In genomic region chr19:45994456-45994988, GRCh38 we compare ENCODE assay signal across 9 cellular contexts. TPM values are rescaled to one million over a fixed set of nuclear protein-coding genes. Genes with fewer than 3 reads are reported as not detected.
DNase-seq lines count a peak whose midpoint lies in the region; ATAC-seq and TF ChIP-seq lines count a peak whose summit lies in the region.
"Had no signal": no experiment of that assay in that cellular context is flagged by ENCODE, and none has a peak within 500 bp of the region (broad histone marks: within the 10 kb centered on the region; RNA-seq: fewer than 3 reads in every experiment).

No MANE protein-coding gene starts in this region.

- no peak for TF ChIP-seq CTCF in dorsolateral prefrontal cortex (IDR thresholded peaks at IDR 0.05 in 54 of 56, conservative IDR thresholded peaks at IDR 0.05 in 2 of 56; ENCODE audit: low read depth in 1 of 56, partially characterized antibody in 56 of 56)

- no peaks in the 10 kb centered on the region for H3K9me3 Mint-ChIP-seq in CD8-positive, alpha-beta memory T cell
- no peaks in the 10 kb centered on the region for H3K9me3 Mint-ChIP-seq in naive thymus-derived CD8-positive, alpha-beta T cell
- no peaks in the 10 kb centered on the region for H3K9me3 Mint-ChIP-seq in activated T-cell treated with anti-CD3 and anti-CD28 coated beads, Interleukin-2, amount 50 U/mL, for 24 hours
- H3K9me3 Mint-ChIP-seq: dendritic cell treated with granulocyte-macrophage colony-stimulating factor and Interleukin-4, amounts not matched to agents 40 ng/mL and 50 ng/mL, for 4 days had no signal

- H3K27me3 ChIP-seq in CD8-positive, alpha-beta memory T cell (ENCODE audit: insufficient read depth, low read length, poor library complexity, severe bottlenecking), result no peaks in the 10 kb centered on the region
- no peaks in the 10 kb centered on the region for H3K27me3 ChIP-seq in dorsolateral prefrontal cortex

- peaks cover 10 to 16% of the 10 kb centered on the region in 2 donors for H3K27me3 Mint-ChIP-seq in CD8-positive, alpha-beta memory T cell
- peaks cover 5 to 14% (median 9%) of the 10 kb centered on the region in 5 donors for H3K27me3 Mint-ChIP-seq in naive thymus-derived CD8-positive, alpha-beta T cell
- peaks cover 12% of the 10 kb centered on the region for H3K27me3 Mint-ChIP-seq in activated T-cell treated with anti-CD3 and anti-CD28 coated beads, Interleukin-2, amount 50 U/mL, for 24 hours
- peaks cover 14% of the 10 kb centered on the region for H3K27me3 Mint-ChIP-seq in T-helper 17 cell

- CTCF ChIA-PET in CD8-positive, alpha-beta memory T cell (lab: Charles Lee), result interaction anchor here (1.2 kb wide), 1 partner anchor 23 kb away, joined by 4 read pairs; no protein-coding TSS in a partner anchor

- no peak for DNase-seq in CD8-positive, alpha-beta memory T cell
- no peak for DNase-seq in dorsolateral prefrontal cortex
- DNase-seq in naive thymus-derived CD8-positive, alpha-beta T cell, result no peak
- no peak for DNase-seq in SHP77 treated with DMSO at 0.1 percent for 48 hours (lab: John Stamatoyannopoulos, UW)
- DNase-seq in activated T-cell treated with anti-CD3 and anti-CD28 coated beads, Interleukin-2, amount 50 U/mL, for 24 hours, result no peak
- no peak for DNase-seq in T-helper 17 cell

- intact Hi-C loops in dorsolateral prefrontal cortex (cut with DNase I), result no loop called here

- H3K4me1 ChIP-seq in CD8-positive, alpha-beta memory T cell (ENCODE audit: insufficient read depth, low read length), result peaks cover 13% of the 10 kb centered on the region

- no peak overlapping the region for H3K27ac Mint-ChIP-seq in CD8-positive, alpha-beta memory T cell
- no peak overlapping the region for H3K27ac Mint-ChIP-seq in naive thymus-derived CD8-positive, alpha-beta T cell
- no peak overlapping the region for H3K27ac Mint-ChIP-seq in activated T-cell treated with anti-CD3 and anti-CD28 coated beads, Interleukin-2, amount 50 U/mL, for 24 hours
- no peak overlapping the region for H3K27ac Mint-ChIP-seq in T-helper 17 cell
- H3K27ac Mint-ChIP-seq: dendritic cell treated with granulocyte-macrophage colony-stimulating factor and Interleukin-4, amounts not matched to agents 40 ng/mL and 50 ng/mL, for 4 days had no signal

- H3K36me3 Mint-ChIP-seq in CD8-positive, alpha-beta memory T cell, result peaks cover 2 to 9% (median 3%) of the 10 kb centered on the region in 3 donors
- peaks cover 0 to 11% (median 6%) of the 10 kb centered on the region in 3 donors for H3K36me3 Mint-ChIP-seq in naive thymus-derived CD8-positive, alpha-beta T cell
- peaks cover 13% of the 10 kb centered on the region for H3K36me3 Mint-ChIP-seq in activated T-cell treated with anti-CD3 and anti-CD28 coated beads, Interleukin-2, amount 50 U/mL, for 24 hours (ENCODE audit: low read depth)
- peaks cover 6% of the 10 kb centered on the region for H3K36me3 Mint-ChIP-seq in T-helper 17 cell (ENCODE audit: low read depth)

- POLR2A ChIA-PET in CD8-positive, alpha-beta memory T cell (lab: Charles Lee), result no interaction called here
- POLR2A ChIA-PET in naive thymus-derived CD8-positive, alpha-beta T cell (lab: Charles Lee), result interaction anchor here (1.0 to 1.7 kb wide), 4 partner anchors 91 to 303 kb away, joined by 4 to 6 read pairs (median 5); partner anchors contain the start of genes MYPOP, QPCTL, SIX5 and SNRPD2

- peaks cover 11 to 16% (median 14%) of the 10 kb centered on the region in 3 donors for H3K4me1 Mint-ChIP-seq in CD8-positive, alpha-beta memory T cell
- peaks cover 11 to 21% (median 17%) of the 10 kb centered on the region in 4 donors for H3K4me1 Mint-ChIP-seq in naive thymus-derived CD8-positive, alpha-beta T cell
- peaks cover 20% of the 10 kb centered on the region for H3K4me1 Mint-ChIP-seq in activated T-cell treated with anti-CD3 and anti-CD28 coated beads, Interleukin-2, amount 50 U/mL, for 24 hours (ENCODE audit: low read depth)
- H3K4me1 Mint-ChIP-seq in T-helper 17 cell, result peaks cover 13% of the 10 kb centered on the region

- H3K9me3 ChIP-seq in CD8-positive, alpha-beta memory T cell (ENCODE audit: low read length), result no peaks in the 10 kb centered on the region
- H3K9me3 ChIP-seq in T-helper 17 cell (ENCODE audit: control insufficient read depth, low read length, poor library complexity, severe bottlenecking), result no peaks in the 10 kb centered on the region

- no peaks in the 10 kb centered on the region for H3K36me3 ChIP-seq in CD8-positive, alpha-beta memory T cell (ENCODE audit: insufficient read depth, low read length)

- H3K4me3 ChIP-seq in CD8-positive, alpha-beta memory T cell (ENCODE audit: low read length), result peak overlapping the region; percentile 89
- H3K4me3 ChIP-seq in dorsolateral prefrontal cortex, result peak overlapping the region; percentile 34 to 99 (median 85)

- H3K4me3 Mint-ChIP-seq in CD8-positive, alpha-beta memory T cell, result no peak overlapping the region
- peak overlapping the region in 3 of 10 donors; percentile 13 to 59 (median 52) for H3K4me3 Mint-ChIP-seq in naive thymus-derived CD8-positive, alpha-beta T cell
- H3K4me3 Mint-ChIP-seq in activated T-cell treated with anti-CD3 and anti-CD28 coated beads, Interleukin-2, amount 50 U/mL, for 24 hours, result no peak overlapping the region
- H3K4me3 Mint-ChIP-seq in T-helper 17 cell, result no peak overlapping the region
- H3K4me3 Mint-ChIP-seq: dendritic cell treated with granulocyte-macrophage colony-stimulating factor and Interleukin-4, amounts not matched to agents 40 ng/mL and 50 ng/mL, for 4 days had no signal

- peak; percentile 1 for ATAC-seq in HG03432 (IDR thresholded peaks at IDR 0.05; ENCODE audit: unreplicated experiment)
- peak; percentile 6 to 16 for ATAC-seq in naive thymus-derived CD8-positive, alpha-beta T cell
- ATAC-seq in GM18858 (IDR thresholded peaks at IDR 0.05; ENCODE audit: unreplicated experiment), result no peak
- no peak for ATAC-seq in T-helper 17 cell

- peak overlapping the region; percentile 6 for H3K27ac ChIP-seq in CD8-positive, alpha-beta memory T cell (ENCODE audit: low read depth, low read length)
- H3K27ac ChIP-seq in dorsolateral prefrontal cortex, result peak overlapping the region in 18 of 59 donors; percentile 7 to 76 (median 50)

RNA-seq across cellular contexts. Expression of gene CCDC61, which starts 0.7 kb away (rescaled TPM):
- 10 to 100 TPM; 20.0 to 23.3 TPM for total RNA-seq in CD8-positive, alpha-beta memory T cell
- polyA plus RNA-seq in CD8-positive, alpha-beta memory T cell, result 13.8 TPM
- total RNA-seq in dorsolateral prefrontal cortex, result 10 to 100 TPM; 19.7 to 65.4 (median 34.3) TPM
- total RNA-seq in naive thymus-derived CD8-positive, alpha-beta T cell, result 10 to 100 TPM; 32.5 to 38.9 TPM
- polyA plus RNA-seq in naive thymus-derived CD8-positive, alpha-beta T cell, result 10 to 100 TPM in 1 of 3 donors, 1 to 10 TPM in 2; 7.9 to 12.1 (median 8.6) TPM
- total RNA-seq in T-helper 17 cell, result 10 to 100 TPM; 13.5 to 15.6 TPM

RNA-seq across cellular contexts. Expression of gene NOVA2, which starts 20.9 kb away (rescaled TPM):
- total RNA-seq in CD8-positive, alpha-beta memory T cell, result not detected
- polyA plus RNA-seq in CD8-positive, alpha-beta memory T cell, result not detected
- total RNA-seq in dorsolateral prefrontal cortex (10 to 100 TPM; 41.1 to 95.4 (median 71.8) TPM), T-helper 17 cell (not detected)
- not detected for total RNA-seq in naive thymus-derived CD8-positive, alpha-beta T cell
- not detected for polyA plus RNA-seq in naive thymus-derived CD8-positive, alpha-beta T cell

RNA-seq across cellular contexts. Expression of gene PGLYRP1, which starts 28.3 kb away (rescaled TPM):
- total RNA-seq in CD8-positive, alpha-beta memory T cell, result not detected
- not detected for polyA plus RNA-seq in CD8-positive, alpha-beta memory T cell
- total RNA-seq in dorsolateral prefrontal cortex (1 to 10 TPM in 5 of 120 experiments, under 1 TPM in 5, not detected in 110; 0.65 to 1.8 (median 1.0) TPM), T-helper 17 cell (not detected)
- not detected for total RNA-seq in naive thymus-derived CD8-positive, alpha-beta T cell
- not detected for polyA plus RNA-seq in naive thymus-derived CD8-positive, alpha-beta T cell

RNA-seq across cellular contexts. Expression of gene IGFL4, which starts 46.3 kb away (rescaled TPM):
- total RNA-seq in CD8-positive, alpha-beta memory T cell, result not detected
- not detected for polyA plus RNA-seq in CD8-positive, alpha-beta memory T cell
- total RNA-seq in dorsolateral prefrontal cortex (10 to 100 TPM in 94 of 120 experiments, 1 to 10 TPM in 26; 6.0 to 28.7 (median 12.4) TPM), T-helper 17 cell (not detected)
- not detected for total RNA-seq in naive thymus-derived CD8-positive, alpha-beta T cell
- not detected for polyA plus RNA-seq in naive thymus-derived CD8-positive, alpha-beta T cell

Comparison
In these comparisons a context has a peak if more than half of its experiments do, and no peak if none do; other contexts are left out.
1. ATAC-seq: peak in HG03432 (single experiment) and naive thymus-derived CD8-positive, alpha-beta T cell (2 of 2); none in GM18858 (single experiment) and T-helper 17 cell (single experiment).
2. RNA of gene NOVA2, which starts 20.9 kb away (total RNA-seq): 41.1 to 95.4 TPM in dorsolateral prefrontal cortex; not detected in CD8-positive, alpha-beta memory T cell, not detected in naive thymus-derived CD8-positive, alpha-beta T cell and not detected in T-helper 17 cell; every median in the first group is over 10 times any median in the second.